In genomic region chr5:157729858-157730257, GRCh38 we compare ENCODE assay signal across 12 cellular contexts. TPM values are rescaled to one million over a fixed set of nuclear protein-coding genes. Genes with fewer than 3 reads are reported as not detected.
DNase-seq lines count a peak whose midpoint lies in the region; ATAC-seq and TF ChIP-seq lines count a peak whose summit lies in the region.
"Had no signal": no experiment of that assay in that cellular context is flagged by ENCODE, and none has a peak within 500 bp of the region (broad histone marks: within the 10 kb centered on the region; RNA-seq: fewer than 3 reads in every experiment).

No MANE protein-coding gene starts in this region.

- POLR2A ChIA-PET in RWPE1 (lab: Yijun Ruan, JAX; ENCODE audit: low non-redundant PET), result no interaction called here

- peak overlapping the region; percentile 88 to 99 (median 98) for H3K27ac Mint-ChIP-seq in naive B cell

- TF ChIP-seq CTCF in RWPE1 (conservative IDR thresholded peaks at IDR 0.05; ENCODE audit: low read depth), result no peak

- CTCF ChIA-PET in RWPE1 (lab: Yijun Ruan, JAX), result no interaction called here

- H3K4me3 Mint-ChIP-seq in naive B cell, result peak overlapping the region in 6 of 8 donors; percentile 45 to 98 (median 86)

- no peaks in the 10 kb centered on the region for H3K9me3 Mint-ChIP-seq in naive B cell

- no peak overlapping the region for H3K27ac ChIP-seq in RWPE1
- H3K27ac ChIP-seq: adrenal gland, ovary had no signal

- peaks cover 25 to 45% (median 34%) of the 10 kb centered on the region in 3 donors for H3K4me1 Mint-ChIP-seq in naive B cell

- H3K27me3 Mint-ChIP-seq in naive B cell, result no peaks in the 10 kb centered on the region

- peak; percentile 75 for DNase-seq in naive B cell
- DNase-seq in RWPE1 (ENCODE audit: low spot score), result no peak
- DNase-seq in DMS53 (lab: John Stamatoyannopoulos, UW), result no peak
- DNase-seq in stimulated activated CD4-positive, alpha-beta T cell treated with anti-CD3 and anti-CD28 coated beads, Interleukin-12 subunit alpha, Interleukin-12 subunit beta, amount 100 ng/mL, for 4 hours, result no peak
- DNase-seq: adrenal gland, GF-D8, NCI-H524 treated with DMSO at 0.1 percent for 48 hours, ovary had no signal

- ATAC-seq in GM18870 (IDR thresholded peaks at IDR 0.05; ENCODE audit: unreplicated experiment) (peak; percentile 87), GM21515 (IDR thresholded peaks at IDR 0.05; ENCODE audit: unreplicated experiment) (peak; percentile 72), HG03135 (IDR thresholded peaks at IDR 0.05; ENCODE audit: unreplicated experiment) (peak; percentile 60), naive B cell (ENCODE audit: low read depth in 2 of 2) (peak; percentile 75)
- ATAC-seq: HepG2 had no signal

- H3K36me3 Mint-ChIP-seq in naive B cell, result peaks cover 0 to 4% of the 10 kb centered on the region in 2 donors

RNA-seq across cellular contexts. Expression of gene THG1L, which starts 1.4 kb away (rescaled TPM):
- polyA plus RNA-seq in naive B cell (ENCODE audit: low read depth in 6 of 6), result 1 to 10 TPM; 3.8 to 8.4 (median 5.6) TPM

RNA-seq across cellular contexts. Expression of gene LSM11, which starts 13.7 kb away (rescaled TPM):
- under 1 TPM in 5 of 6 donors, not detected in 1; 0.27 to 0.69 (median 0.28) TPM for polyA plus RNA-seq in naive B cell (ENCODE audit: low read depth in 6 of 6)

RNA-seq across cellular contexts. Expression of gene C5orf52, which starts 58.5 kb away (rescaled TPM):
- polyA plus RNA-seq in naive B cell (ENCODE audit: low read depth in 6 of 6), result not detected
- polyA plus RNA-seq: adrenal gland, HepG2, ovary had no signal
